Comparison of ENCODE assay signal across 24 cellular contexts in the genomic region with DNA sequence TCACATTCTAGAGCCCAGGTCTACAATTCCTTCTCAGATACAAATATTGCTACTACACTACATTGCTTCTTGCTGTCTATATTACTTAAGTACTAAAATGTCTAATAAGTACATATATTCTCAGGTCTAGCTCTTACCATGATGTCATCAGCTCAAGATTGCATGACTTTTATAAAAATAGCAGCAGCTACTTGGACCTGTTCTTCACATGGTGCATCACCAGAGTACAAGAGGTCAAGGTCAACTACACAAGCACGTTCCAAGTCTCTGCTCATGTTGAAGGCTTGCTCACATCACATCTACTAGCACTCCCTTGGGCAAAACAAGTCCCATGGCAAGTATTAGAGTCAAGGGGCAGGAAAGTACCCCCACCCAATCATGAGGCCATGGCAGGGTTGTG.
"Had no signal": no experiment of that assay in that cellular context is flagged by ENCODE, and none has a peak within 500 bp of the region (broad histone marks: within the 10 kb centered on the region; RNA-seq: fewer than 3 reads in every experiment).

No MANE protein-coding gene starts in this region.

- ATAC-seq: esophagus mucosa; left lobe of liver; naive thymus-derived CD4-positive, alpha-beta T cell; stimulated activated naive B cell treated with anti-CD40 and anti-IgM and Interleukin-4, amounts not matched to agents 10 μg/mL and 1 μg/mL and 100 μg/mL, for 72 hours had no signal

- H3K27ac ChIP-seq: colonic mucosa, epithelial cell of prostate, prostate gland, right atrium auricular region, skin epidermis, suprapubic skin, thyroid gland had no signal

- H3K27ac Mint-ChIP-seq: dendritic cell treated with granulocyte-macrophage colony-stimulating factor and Interleukin-4, amounts not matched to agents 40 ng/mL and 50 ng/mL, for 4 days; endodermal cell; naive thymus-derived CD4-positive, alpha-beta T cell; nephron progenitor cell; stimulated activated naive B cell treated with anti-CD40 and anti-IgM and Interleukin-4, amounts not matched to agents 10 μg/mL and 1 μg/mL and 100 μg/mL, for 72 hours; stimulated activated naive CD8-positive, alpha-beta T cell treated with anti-CD3 and anti-CD28 coated beads, Interleukin-15, Interleukin-2, amounts not matched to agents 100 ng/mL and 50 ng/mL, for 24 hours had no signal

- H3K27me3 ChIP-seq: colonic mucosa, right atrium auricular region, thyroid gland had no signal

- H3K36me3 ChIP-seq: colonic mucosa, prostate gland, right atrium auricular region, suprapubic skin, thyroid gland had no signal

- H3K4me1 Mint-ChIP-seq: naive thymus-derived CD4-positive, alpha-beta T cell; stimulated activated naive B cell treated with anti-CD40 and anti-IgM and Interleukin-4, amounts not matched to agents 10 μg/mL and 1 μg/mL and 100 μg/mL, for 72 hours had no signal

- H3K9me3 ChIP-seq: colonic mucosa, prostate gland, suprapubic skin, thyroid gland had no signal

- DNase-seq: caudate nucleus; colonic mucosa; effector CD8-positive, alpha-beta T cell; endodermal cell; kidney; mesendoderm; midbrain; naive thymus-derived CD4-positive, alpha-beta T cell; nephron progenitor cell; nucleus accumbens; stimulated activated CD4-positive, alpha-beta T cell treated with anti-CD3 and anti-CD28 coated beads, Interleukin-15, amount 100 ng/mL, for 24 hours; stimulated activated CD4-positive, alpha-beta T cell treated with anti-CD3 and anti-CD28 coated beads, Interleukin-2, amount 100 ng/mL, for 48 hours; stimulated activated naive B cell treated with anti-CD40 and anti-IgM and Interleukin-4, amounts not matched to agents 10 μg/mL and 1 μg/mL and 100 μg/mL, for 72 hours; thyroid gland; trophoblast cell had no signal

- H3K9me3 Mint-ChIP-seq: dendritic cell treated with granulocyte-macrophage colony-stimulating factor and Interleukin-4, amounts not matched to agents 40 ng/mL and 50 ng/mL, for 4 days had no signal

- H3K36me3 Mint-ChIP-seq: stimulated activated naive B cell treated with anti-CD40 and anti-IgM and Interleukin-4, amounts not matched to agents 10 μg/mL and 1 μg/mL and 100 μg/mL, for 72 hours had no signal

- H3K4me3 ChIP-seq: colonic mucosa, prostate gland, right atrium auricular region, skin epidermis, suprapubic skin, thyroid gland had no signal

- H3K4me1 ChIP-seq: prostate gland, right atrium auricular region, thyroid gland had no signal

- H3K4me3 Mint-ChIP-seq: dendritic cell treated with granulocyte-macrophage colony-stimulating factor and Interleukin-4, amounts not matched to agents 40 ng/mL and 50 ng/mL, for 4 days; endodermal cell; naive thymus-derived CD4-positive, alpha-beta T cell; nephron progenitor cell; stimulated activated naive B cell treated with anti-CD40 and anti-IgM and Interleukin-4, amounts not matched to agents 10 μg/mL and 1 μg/mL and 100 μg/mL, for 72 hours; stimulated activated naive CD8-positive, alpha-beta T cell treated with anti-CD3 and anti-CD28 coated beads, Interleukin-15, Interleukin-2, amounts not matched to agents 100 ng/mL and 50 ng/mL, for 24 hours had no signal
